In the genomic region with DNA sequence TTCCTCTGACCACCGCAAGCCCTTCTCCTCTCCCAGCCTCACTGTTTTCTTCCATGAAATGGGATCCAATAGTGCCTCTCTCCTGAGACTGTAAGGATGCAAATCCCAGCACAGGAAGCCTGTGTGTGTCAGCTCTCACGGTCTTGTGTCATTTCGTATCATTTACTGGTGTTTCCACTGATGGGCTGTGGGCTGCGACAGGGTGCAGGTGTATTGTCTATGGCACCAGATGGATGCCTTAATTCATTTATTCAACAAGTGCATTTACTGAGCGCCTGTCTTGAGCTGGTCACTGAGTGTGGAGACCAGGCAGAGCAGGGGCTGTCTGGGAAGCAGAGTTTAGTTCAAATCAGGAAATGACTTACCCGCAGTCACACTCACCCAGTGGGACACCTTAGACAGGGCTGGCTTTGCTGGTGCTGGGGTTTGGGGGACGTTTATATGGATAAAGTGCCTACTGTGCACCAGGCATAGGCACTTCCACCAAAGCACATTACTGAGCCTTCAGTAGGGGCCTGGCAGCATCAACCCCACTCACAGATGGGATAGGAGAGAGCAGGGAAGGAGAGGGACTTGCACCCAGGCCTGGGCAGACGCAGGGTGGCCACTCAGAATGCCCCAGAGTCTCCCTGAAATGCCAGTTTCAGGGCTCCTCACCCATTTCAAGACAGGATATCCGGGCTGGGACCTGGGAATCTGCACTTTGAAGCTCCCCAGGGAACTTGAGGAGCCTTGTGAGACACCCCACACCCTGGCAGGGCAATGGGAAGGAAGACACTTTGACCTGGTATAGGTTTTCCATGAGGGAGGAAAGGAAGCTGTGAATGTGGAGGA, we compare ENCODE assay signal across 21 cellular contexts.
A peak's percentile ranks its signal among the peaks of the same experiment; 100 is the strongest.
DNase-seq lines count a peak whose midpoint lies in the region; ATAC-seq and TF ChIP-seq lines count a peak whose summit lies in the region.
"Had no signal": no experiment of that assay in that cellular context is flagged by ENCODE, and none has a peak within 500 bp of the region (broad histone marks: within the 10 kb centered on the region; RNA-seq: fewer than 3 reads in every experiment).

No MANE protein-coding gene starts in this region.

- H3K27ac ChIP-seq in Panc1 (ENCODE audit: low read length) (no peak overlapping the region), endodermal cell (ENCODE audit: low read depth, low read length) (no peak overlapping the region)
- H3K27ac ChIP-seq: 22Rv1, C4-2B, Peyer's patch had no signal

- intact Hi-C loops in activated CD4-positive, alpha-beta memory T cell treated with anti-CD3 and anti-CD28 coated beads for 36 hours (cut with micrococcal nuclease), result no loop called here
- intact Hi-C loops in Panc1 (cut with micrococcal nuclease; ENCODE audit: unreplicated experiment) (no loop called here), posterior vena cava (cut with DNase I) (no loop called here)

- 91 to 92% methylated on average over 6 to 9 of the region's 9 CpGs for WGBS in endodermal cell (ENCODE audit: insufficient coverage in 1 of 2, insufficient read length in 1 of 2), 2 experiments

- H3K4me1 ChIP-seq in Panc1 (ENCODE audit: control insufficient read depth, insufficient read depth, low read length) (no peaks in the 10 kb centered on the region), endodermal cell (ENCODE audit: control insufficient read depth, insufficient read depth, low read length) (peaks cover 9% of the 10 kb centered on the region)
- H3K4me1 ChIP-seq: Peyer's patch had no signal

- H3K4me3 ChIP-seq in Panc1 (ENCODE audit: low read depth in 2 of 2, low read length in 2 of 2) (no peak overlapping the region), endodermal cell (ENCODE audit: low read length) (no peak overlapping the region)
- H3K4me3 ChIP-seq: Peyer's patch had no signal

- DNase-seq in activated CD4-positive, alpha-beta memory T cell treated with anti-CD3 and anti-CD28 coated beads, Interleukin-2, amount 10 ng/mL, durations not matched to agents 7 days and 5 days, result peak; percentile 9
- no peak for DNase-seq in activated CD4-positive, alpha-beta memory T cell treated with anti-CD3 and anti-CD28 coated beads for 36 hours
- DNase-seq in Panc1 (ENCODE audit: low read depth, low spot score), result no peak
- peak; percentile 28 for DNase-seq in endodermal cell
- DNase-seq in posterior vena cava (ENCODE audit: low spot score), result peak; percentile 28
- no peak for DNase-seq in iPS-NIHi11 (ENCODE audit: low spot score)
- DNase-seq: GDM1, Karpas-422, MV-4-11, NCI-H1694, NCI-H2081, NCI-H2171, NCI-H345, NCI-H524, NCI-H774, Peyer's patch had no signal

- no peaks in the 10 kb centered on the region for H3K27me3 Mint-ChIP-seq in activated CD4-positive, alpha-beta memory T cell treated with anti-CD3 and anti-CD28 coated beads, Interleukin-2, amount 10 ng/mL, durations not matched to agents 7 days and 5 days
- H3K27me3 Mint-ChIP-seq in activated CD4-positive, alpha-beta memory T cell treated with anti-CD3 and anti-CD28 coated beads for 36 hours, result peaks cover 7% of the 10 kb centered on the region
- H3K27me3 Mint-ChIP-seq in endodermal cell (ENCODE audit: insufficient read depth), result peaks cover 8% of the 10 kb centered on the region

- POLR2A ChIA-PET in activated CD4-positive, alpha-beta memory T cell treated with anti-CD3 and anti-CD28 coated beads, Interleukin-2, amount 10 ng/mL, durations not matched to agents 7 days and 5 days (lab: Charles Lee), result no interaction called here
- POLR2A ChIA-PET in activated CD4-positive, alpha-beta memory T cell treated with anti-CD3 and anti-CD28 coated beads for 36 hours (lab: Charles Lee), result no interaction called here
- POLR2A ChIA-PET in Panc1 (lab: Charles Lee), result no interaction called here

- no peak overlapping the region for H3K27ac Mint-ChIP-seq in activated CD4-positive, alpha-beta memory T cell treated with anti-CD3 and anti-CD28 coated beads, Interleukin-2, amount 10 ng/mL, durations not matched to agents 7 days and 5 days
- H3K27ac Mint-ChIP-seq in activated CD4-positive, alpha-beta memory T cell treated with anti-CD3 and anti-CD28 coated beads for 36 hours, result no peak overlapping the region
- H3K27ac Mint-ChIP-seq in endodermal cell, result no peak overlapping the region
- H3K27ac Mint-ChIP-seq: IgD-negative memory B cell had no signal

- no peak overlapping the region for H3K4me3 Mint-ChIP-seq in activated CD4-positive, alpha-beta memory T cell treated with anti-CD3 and anti-CD28 coated beads, Interleukin-2, amount 10 ng/mL, durations not matched to agents 7 days and 5 days
- H3K4me3 Mint-ChIP-seq in activated CD4-positive, alpha-beta memory T cell treated with anti-CD3 and anti-CD28 coated beads for 36 hours, result no peak overlapping the region
- H3K4me3 Mint-ChIP-seq in endodermal cell, result no peak overlapping the region
- H3K4me3 Mint-ChIP-seq: IgD-negative memory B cell had no signal

- H3K36me3 Mint-ChIP-seq in activated CD4-positive, alpha-beta memory T cell treated with anti-CD3 and anti-CD28 coated beads, Interleukin-2, amount 10 ng/mL, durations not matched to agents 7 days and 5 days (ENCODE audit: low read depth), result no peaks in the 10 kb centered on the region
- no peaks in the 10 kb centered on the region for H3K36me3 Mint-ChIP-seq in activated CD4-positive, alpha-beta memory T cell treated with anti-CD3 and anti-CD28 coated beads for 36 hours
- H3K36me3 Mint-ChIP-seq in endodermal cell (ENCODE audit: low read depth), result no peaks in the 10 kb centered on the region
- H3K36me3 Mint-ChIP-seq: IgD-negative memory B cell had no signal

- H3K36me3 ChIP-seq in Panc1 (ENCODE audit: control insufficient read depth, insufficient read depth, low read length) (no peaks in the 10 kb centered on the region), endodermal cell (ENCODE audit: control insufficient read depth, insufficient read depth, low read length) (no peaks in the 10 kb centered on the region)
- H3K36me3 ChIP-seq: Peyer's patch had no signal

- no peaks in the 10 kb centered on the region for H3K9me3 ChIP-seq in Panc1 (ENCODE audit: control insufficient read depth, insufficient read depth, low read depth, low read length)
- H3K9me3 ChIP-seq in endodermal cell (ENCODE audit: control insufficient read depth, low read length), result no peaks in the 10 kb centered on the region
- H3K9me3 ChIP-seq: Peyer's patch had no signal

- ATAC-seq in Panc1, result 0 out of 2 replicates have a peak, but pooled peaks have one; percentile 9
- ATAC-seq in GM21423 (IDR thresholded peaks at IDR 0.05; ENCODE audit: unreplicated experiment), result no peak
- no peak for ATAC-seq in HG02588 (IDR thresholded peaks at IDR 0.05; ENCODE audit: unreplicated experiment)

- in situ Hi-C loops in Panc1 (cut with HindIII; ENCODE audit: low pct_unique_long_range_greater_than_20kb, low sequenced_read_pairs), result no loop called here

- no peak overlapping the region for H3K9ac ChIP-seq in endodermal cell (ENCODE audit: extremely low read depth, low read length, poor library complexity, severe bottlenecking)

- no peaks in the 10 kb centered on the region for H3K9me3 Mint-ChIP-seq in activated CD4-positive, alpha-beta memory T cell treated with anti-CD3 and anti-CD28 coated beads, Interleukin-2, amount 10 ng/mL, durations not matched to agents 7 days and 5 days
- no peaks in the 10 kb centered on the region for H3K9me3 Mint-ChIP-seq in activated CD4-positive, alpha-beta memory T cell treated with anti-CD3 and anti-CD28 coated beads for 36 hours
- H3K9me3 Mint-ChIP-seq in endodermal cell, result no peaks in the 10 kb centered on the region

- H3K27me3 ChIP-seq in Panc1 (ENCODE audit: control insufficient read depth, insufficient read depth, low read length) (peaks cover 3% of the 10 kb centered on the region), endodermal cell (ENCODE audit: control insufficient read depth, insufficient read depth, low read length, poor library complexity, severe bottlenecking) (no peaks in the 10 kb centered on the region)
- H3K27me3 ChIP-seq: Peyer's patch had no signal

- CTCF ChIA-PET in activated CD4-positive, alpha-beta memory T cell treated with anti-CD3 and anti-CD28 coated beads, Interleukin-2, amount 10 ng/mL, durations not matched to agents 7 days and 5 days (lab: Charles Lee), result no interaction called here
- CTCF ChIA-PET in activated CD4-positive, alpha-beta memory T cell treated with anti-CD3 and anti-CD28 coated beads for 36 hours (lab: Charles Lee), result no interaction called here
- CTCF ChIA-PET in Panc1 (lab: Charles Lee), result no interaction called here

- H3K4me1 Mint-ChIP-seq in activated CD4-positive, alpha-beta memory T cell treated with anti-CD3 and anti-CD28 coated beads, Interleukin-2, amount 10 ng/mL, durations not matched to agents 7 days and 5 days, result no peaks in the 10 kb centered on the region
- no peaks in the 10 kb centered on the region for H3K4me1 Mint-ChIP-seq in activated CD4-positive, alpha-beta memory T cell treated with anti-CD3 and anti-CD28 coated beads for 36 hours (ENCODE audit: low read depth)
- H3K4me1 Mint-ChIP-seq in endodermal cell, result peaks cover 12% of the 10 kb centered on the region
- H3K4me1 Mint-ChIP-seq: IgD-negative memory B cell had no signal

- no TSS peak for BruUV-seq in Panc1 (replicated peaks; lab: Mats Ljungman, UMichigan)

- TF ChIP-seq CTCF in Panc1 (IDR thresholded peaks at IDR 0.05) (no peak), endodermal cell (conservative IDR thresholded peaks at IDR 0.05) (no peak)

Comparison
In these comparisons a context has a peak if more than half of its experiments do, and no peak if none do; other contexts are left out.
1. DNase-seq: peak in activated CD4-positive, alpha-beta memory T cell treated with anti-CD3 and anti-CD28 coated beads, Interleukin-2, amount 10 ng/mL, durations not matched to agents 7 days and 5 days (single experiment), endodermal cell (single experiment) and posterior vena cava (single experiment); none in activated CD4-positive, alpha-beta memory T cell treated with anti-CD3 and anti-CD28 coated beads for 36 hours (single experiment), Panc1 (single experiment) and iPS-NIHi11 (single experiment).